In the genomic region with DNA sequence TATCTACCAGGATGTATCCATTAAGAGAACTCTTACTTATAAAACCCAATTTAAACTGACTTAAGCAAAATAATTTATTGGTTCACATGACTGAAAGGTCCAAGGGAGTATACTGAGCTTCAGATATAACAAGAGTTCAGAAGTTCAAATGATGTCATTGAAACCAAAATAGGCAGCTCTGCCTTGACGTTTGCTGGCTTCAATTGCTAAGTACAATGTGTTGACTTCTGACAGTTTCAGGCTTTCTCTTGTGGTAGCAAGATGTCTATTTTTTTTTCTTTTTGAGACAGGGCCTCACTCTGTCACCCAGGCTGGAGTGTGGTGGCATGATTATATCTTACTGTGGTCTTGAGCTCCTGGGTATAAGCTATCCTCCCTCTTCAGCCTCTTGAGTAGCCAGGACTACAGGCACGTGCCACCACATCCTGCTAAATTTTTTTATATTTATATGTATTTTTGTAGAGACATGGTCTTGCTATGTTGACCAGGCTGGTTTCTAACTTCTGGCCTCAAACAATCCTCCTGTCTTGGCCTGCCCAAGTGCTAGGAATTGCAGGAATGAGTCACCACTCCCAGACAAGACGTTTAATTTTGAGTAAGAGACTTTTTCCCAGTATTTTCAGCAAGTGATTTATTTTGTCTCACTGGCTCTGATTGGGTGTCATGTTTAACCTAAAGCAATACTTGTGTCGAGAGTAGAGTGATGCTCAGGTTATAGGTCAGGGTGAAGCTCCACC, we compare ENCODE assay signal across 12 cellular contexts.
DNase-seq lines count a peak whose midpoint lies in the region; ATAC-seq and TF ChIP-seq lines count a peak whose summit lies in the region.
"Had no signal": no experiment of that assay in that cellular context is flagged by ENCODE, and none has a peak within 500 bp of the region (broad histone marks: within the 10 kb centered on the region; RNA-seq: fewer than 3 reads in every experiment).

No MANE protein-coding gene starts in this region.

- H3K36me3 ChIP-seq in tibial artery (no peaks in the 10 kb centered on the region), gastroesophageal sphincter (no peaks in the 10 kb centered on the region)

- no peak for TF ChIP-seq CTCF in tibial artery (IDR thresholded peaks at IDR 0.05)
- TF ChIP-seq CTCF in gastroesophageal sphincter (IDR thresholded peaks at IDR 0.05): no peak

- ATAC-seq in GM18508 (IDR thresholded peaks at IDR 0.05; ENCODE audit: insufficient read depth, unreplicated experiment) (peak; percentile 90), GM21526 (IDR thresholded peaks at IDR 0.05; ENCODE audit: low FRiP score, unreplicated experiment) (peak; percentile 89), HG03342 (IDR thresholded peaks at IDR 0.05; ENCODE audit: unreplicated experiment) (peak; percentile 90), gastroesophageal sphincter (no peak)
- ATAC-seq: right cardiac atrium had no signal

- H3K4me1 ChIP-seq in tibial artery (peaks cover 0 to 11% (median 3%) of the 10 kb centered on the region in 4 donors), gastroesophageal sphincter (no peaks in the 10 kb centered on the region)

- peak; percentile 63 for DNase-seq in epithelial cell of prostate (ENCODE audit: low read depth, low spot score)
- no peak for DNase-seq in SIG-M5 (lab: John Stamatoyannopoulos, UW)
- DNase-seq in AML-193 (lab: John Stamatoyannopoulos, UW): no peak
- no peak for DNase-seq in tibial artery
- DNase-seq: effector CD4-positive, alpha-beta T cell; NCI-H69; stimulated activated CD8-positive, alpha-beta memory T cell treated with anti-CD3 and anti-CD28 coated beads, Interleukin-4, amount 100 ng/mL, for 48 hours had no signal

- H3K9me3 ChIP-seq in tibial artery: no peaks in the 10 kb centered on the region
- no peaks in the 10 kb centered on the region for H3K9me3 ChIP-seq in gastroesophageal sphincter

- H3K27me3 ChIP-seq in tibial artery (no peaks in the 10 kb centered on the region), gastroesophageal sphincter (no peaks in the 10 kb centered on the region)

- TF ChIP-seq POLR2A in gastroesophageal sphincter (IDR thresholded peaks at IDR 0.05): no peak

- no peak for TF ChIP-seq EP300 in gastroesophageal sphincter (IDR thresholded peaks at IDR 0.05)

- no peak overlapping the region for H3K4me3 ChIP-seq in tibial artery
- no peak overlapping the region for H3K4me3 ChIP-seq in gastroesophageal sphincter

- 29 to 34% methylated on average over 4 of the region's 4 CpGs for WGBS in gastroesophageal sphincter (ENCODE audit: low coverage in 1 of 2), 2 donors

- H3K27ac ChIP-seq in epithelial cell of prostate: peak overlapping the region; percentile 50
- H3K27ac ChIP-seq in tibial artery: no peak overlapping the region
- H3K27ac ChIP-seq in gastroesophageal sphincter: no peak overlapping the region

- intact Hi-C loops in tibial artery (cut with DNase I; ENCODE audit: low total_unique reads): no loop called here
